In genomic region chr6:32852844-32853540, GRCh38 we compare ENCODE assay signal across 8 cellular contexts. TPM values are rescaled to one million over a fixed set of nuclear protein-coding genes. Genes with fewer than 3 reads are reported as not detected.
DNase-seq lines count a peak whose midpoint lies in the region; ATAC-seq and TF ChIP-seq lines count a peak whose summit lies in the region.

No MANE protein-coding gene starts in this region.

- H3K36me3 ChIP-seq in Caco-2 (ENCODE audit: control insufficient read depth, insufficient read depth, low read length) = no peaks in the 10 kb centered on the region

- intact Hi-C loops in Caco-2 (cut with micrococcal nuclease; ENCODE audit: unreplicated experiment) = no loop called here

- no peaks in the 10 kb centered on the region for H3K9me3 ChIP-seq in Caco-2

- H3K27me3 Mint-ChIP-seq in Caco-2 (ENCODE audit: insufficient read depth, unreplicated experiment) = peaks cover 29% of the 10 kb centered on the region

- TF ChIP-seq CTCF in Caco-2 (IDR thresholded peaks at IDR 0.05; ENCODE audit: insufficient read depth in 1 of 2, low read depth in 1 of 2, low read length in 1 of 2, severe bottlenecking in 1 of 2, unreplicated experiment in 1 of 2) = no peak

- no TSS peak for BruUV-seq in Caco-2 (replicated peaks; lab: Mats Ljungman, UMichigan)

- peaks cover 1% of the 10 kb centered on the region for H3K27me3 ChIP-seq in Caco-2 (replicated peaks; ENCODE audit: control insufficient read depth, insufficient read depth, low read length)

- DNase-seq in Caco-2 (no peak), HuH-7 (ENCODE audit: low spot score) (peak; percentile 27), dedifferentiated amniotic fluid mesenchymal stem cell (ENCODE audit: extremely low spot score) (peak; percentile 20), left kidney (ENCODE audit: low read depth, low spot score) (peak; percentile 45), HEK293T (ENCODE audit: extremely low spot score) (no peak)
- DNase-seq in activated CD4-positive, alpha-beta T cell treated with anti-CD3 and anti-CD28 coated beads for 4 hours = peak; percentile 55 to 60
- DNase-seq in stimulated activated CD4-positive, alpha-beta T cell treated with anti-CD3 and anti-CD28 coated beads, Interleukin-4, amount 100 ng/mL, for 4 hours = peak; percentile 45 to 52

- H3K9me3 Mint-ChIP-seq in Caco-2 (ENCODE audit: unreplicated experiment) = no peaks in the 10 kb centered on the region

- peak overlapping the region; percentile 46 for H3K4me3 ChIP-seq in Caco-2 (ENCODE audit: low read depth, low read length)

- peaks cover 16% of the 10 kb centered on the region for H3K4me1 Mint-ChIP-seq in Caco-2 (ENCODE audit: low read depth, unreplicated experiment)

- H3K4me1 ChIP-seq in Caco-2 = peaks cover 6% of the 10 kb centered on the region; the same call in 1 of the 2 replicates

- peak; percentile 23 for ATAC-seq in GM21381 (IDR thresholded peaks at IDR 0.05; ENCODE audit: unreplicated experiment)

- peak overlapping the region; percentile 88 for H3K4me3 Mint-ChIP-seq in Caco-2 (ENCODE audit: unreplicated experiment)

- POLR2A ChIA-PET in Caco-2 (lab: Charles Lee) (interaction anchor here (0.5 to 2.2 kb wide), 6 partner anchors 15 to 492 kb away, joined by 3 to 17 read pairs (median 4); partner anchors contain the start of genes HLA-DQB2 and TAP2), HEK293T (lab: Yijun Ruan, JAX) (interaction anchor here (0.8 to 5.3 kb wide), 11 partner anchors 8 to 657 kb away, joined by 3 to 54 read pairs (median 4); partner anchors contain the start of genes PSMB8 and TAP2)

- no peak overlapping the region for H3K27ac Mint-ChIP-seq in Caco-2 (ENCODE audit: unreplicated experiment)

- CTCF ChIA-PET in Caco-2 (lab: Charles Lee) (interaction anchor here (0.9 to 3.6 kb wide), 8 partner anchors 8 to 119 kb away, joined by 3 to 79 read pairs (median 4); partner anchors contain the start of genes PSMB8 and TAP2), HEK293T (lab: Yijun Ruan, JAX) (interaction anchor here (0.5 to 3.9 kb wide), 4 partner anchors 8 to 68 kb away, joined by 3 to 41 read pairs (median 7); partner anchors contain the start of gene TAP2)

- peaks cover 5% of the 10 kb centered on the region for H3K36me3 Mint-ChIP-seq in Caco-2 (ENCODE audit: insufficient read depth, unreplicated experiment)

TF ChIP-seq in HEK293T, 16 proteins besides CTCF, POLR2A, EP300 and RAD21:
- TF ChIP-seq SP1 (IDR thresholded peaks at IDR 0.05) (no peak), SUZ12 (IDR thresholded peaks at IDR 0.05) (no peak), ARNT (IDR thresholded peaks at IDR 0.05) (no peak), CTBP1 (IDR thresholded peaks at IDR 0.05; ENCODE audit: borderline replicate concordance) (no peak), FOXM1 (IDR thresholded peaks at IDR 0.05; ENCODE audit: borderline replicate concordance) (no peak), ELF4 (IDR thresholded peaks at IDR 0.05) (no peak), PKNOX1 (IDR thresholded peaks at IDR 0.05) (no peak), ZNF384 (IDR thresholded peaks at IDR 0.05) (no peak), FOXK2 (IDR thresholded peaks at IDR 0.05) (no peak), L3MBTL2 (conservative IDR thresholded peaks at IDR 0.05) (no peak), BHLHE40 (IDR thresholded peaks at IDR 0.05; ENCODE audit: borderline replicate concordance) (no peak), FOXA1 (IDR thresholded peaks at IDR 0.05) (no peak), LEF1 (IDR thresholded peaks at IDR 0.05; ENCODE audit: borderline replicate concordance) (no peak), HDGF (IDR thresholded peaks at IDR 0.05; ENCODE audit: borderline replicate concordance) (no peak)

RNA-seq across cellular contexts. Expression of gene TAP1, which starts 0.5 kb away (rescaled TPM):
- 2.4 and 3.7 TPM in 2 replicates for total RNA-seq in Caco-2 (2022)

RNA-seq across cellular contexts. Expression of gene PSMB9, which starts 1.0 kb away (rescaled TPM):
- total RNA-seq in Caco-2 (2022) = 1.3 TPM in 1 of 2 replicates, not detected in the other

RNA-seq across cellular contexts. Expression of gene PSMB8, which starts 9.1 kb away (rescaled TPM):
- 3.7 and 3.9 TPM in 2 replicates for total RNA-seq in Caco-2 (2022)

RNA-seq across cellular contexts. Expression of gene TAP2, which starts 14.5 kb away (rescaled TPM):
- 10.3 and 11.9 TPM in 2 replicates for total RNA-seq in Caco-2 (2022)

RNA-seq across cellular contexts. Expression of gene HLA-DOB, which starts 36.2 kb away (rescaled TPM):
- 0.61 and 0.65 TPM in 2 replicates for total RNA-seq in Caco-2 (2022)

Comparison
In these comparisons a context has a peak if more than half of its experiments do, and no peak if none do; other contexts are left out.
1. DNase-seq: peak in HuH-7 (single experiment), activated CD4-positive, alpha-beta T cell treated with anti-CD3 and anti-CD28 coated beads for 4 hours (2 of 2), dedifferentiated amniotic fluid mesenchymal stem cell (single experiment), left kidney (single experiment) and stimulated activated CD4-positive, alpha-beta T cell treated with anti-CD3 and anti-CD28 coated beads, Interleukin-4, amount 100 ng/mL, for 4 hours (2 of 2); none in Caco-2 (0 of 2) and HEK293T (single experiment).